ENCODE assay signal across 1 cellular context in genomic region chr11:12216100-12216499, GRCh38.
TF ChIP-seq lines count a peak whose summit lies in the region.

No MANE protein-coding gene starts in this region.

TF ChIP-seq in IMR-90, 13 proteins besides CTCF, POLR2A, EP300 and RAD21 (continued from another document):
- no peak for TF ChIP-seq ELK1 (IDR thresholded peaks at IDR 0.05; ENCODE audit: borderline replicate concordance, low read depth, low read length)
- no peak for TF ChIP-seq NFE2L2 (IDR thresholded peaks at IDR 0.05; ENCODE audit: low read depth, low read length)
TF ChIP-seq in IMR-90: peak in this region for 0.
